In the genomic region with DNA sequence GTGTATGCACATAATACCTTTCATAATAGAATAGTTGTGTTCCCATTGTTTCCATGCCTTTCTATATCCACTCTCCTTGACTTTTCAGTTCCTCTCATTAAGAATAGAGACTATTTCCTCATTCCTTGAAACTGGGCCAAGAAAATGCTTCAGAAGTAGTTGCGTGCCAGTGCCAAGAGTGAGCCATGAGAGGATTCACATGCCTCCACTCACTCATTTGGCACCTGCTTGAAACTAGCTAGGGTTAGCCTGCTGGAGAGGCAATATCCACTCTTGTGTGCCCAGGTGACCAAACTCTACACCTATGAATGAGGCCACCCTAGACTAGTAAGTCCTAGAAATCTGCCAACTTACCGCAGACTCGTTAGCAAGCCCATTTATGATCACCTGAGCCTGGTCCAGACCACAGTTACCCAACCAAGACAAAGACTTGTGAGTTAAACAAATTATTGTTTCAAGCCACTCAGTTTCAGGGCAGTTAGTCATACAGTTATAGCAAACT, we compare ENCODE assay signal across 10 cellular contexts.
DNase-seq lines count a peak whose midpoint lies in the region; ATAC-seq and TF ChIP-seq lines count a peak whose summit lies in the region.
"Had no signal": no experiment of that assay in that cellular context is flagged by ENCODE, and none has a peak within 500 bp of the region (broad histone marks: within the 10 kb centered on the region; RNA-seq: fewer than 3 reads in every experiment).

No MANE protein-coding gene starts in this region.

- no peak for TF ChIP-seq POLR2A in spleen (IDR thresholded peaks at IDR 0.05)

- H3K27ac ChIP-seq in spleen: no peak overlapping the region
- H3K27ac ChIP-seq: C4-2B had no signal

- no peaks in the 10 kb centered on the region for H3K9me3 ChIP-seq in spleen

- H3K4me3 ChIP-seq in fibroblast of mammary gland (ENCODE audit: control insufficient read depth, low read depth, low read length) (no peak overlapping the region), spleen (no peak overlapping the region)

- TF ChIP-seq CTCF in fibroblast of mammary gland (conservative IDR thresholded peaks at IDR 0.05; ENCODE audit: control insufficient read depth, insufficient read depth, low read depth, low read length) (no peak), spleen (IDR thresholded peaks at IDR 0.05 in 8 of 11, conservative IDR thresholded peaks at IDR 0.05 in 3 of 11) (no peak)

- H3K36me3 ChIP-seq in spleen: no peaks in the 10 kb centered on the region

- WGBS in spleen, 5 donors: 43 to 78% (median 63%) methylated on average over 3 of the region's 3 CpGs

- H3K4me1 ChIP-seq in spleen: no peaks in the 10 kb centered on the region

- peak; percentile 8 to 12 for DNase-seq in AML-193 (lab: John Stamatoyannopoulos, UW)
- peak; percentile 86 for DNase-seq in NCI-H2029 (lab: John Stamatoyannopoulos, UW)
- DNase-seq in fibroblast of mammary gland (ENCODE audit: low read depth): peak; percentile 77
- DNase-seq in spleen: no peak
- no peak for DNase-seq in UCSD-AML1 (lab: John Stamatoyannopoulos, UW; ENCODE audit: unreplicated experiment)
- no peak for DNase-seq in NCI-H526 (lab: John Stamatoyannopoulos, UW)
- DNase-seq in NCI-H1105 treated with DMSO at 0.1 percent for 48 hours (lab: John Stamatoyannopoulos, UW): no peak
- DNase-seq: stimulated activated naive CD4-positive, alpha-beta T cell had no signal

- peak; percentile 28 for ATAC-seq in GM21423 (IDR thresholded peaks at IDR 0.05; ENCODE audit: unreplicated experiment)

- H3K27me3 ChIP-seq in spleen (replicated peaks in 1 of 7): no peaks in the 10 kb centered on the region

- intact Hi-C loops in spleen (cut with DNase I; ENCODE audit: low total_unique reads): loop anchor here (10.0 kb wide), 1 partner anchor 388 kb away; a partner anchor contains a TSS

Comparison
In these comparisons a context has a peak if more than half of its experiments do, and no peak if none do; other contexts are left out.
1. DNase-seq: peak in AML-193 (2 of 2), NCI-H2029 (single experiment) and fibroblast of mammary gland (single experiment); none in spleen (single experiment), UCSD-AML1 (single experiment), NCI-H526 (0 of 2) and NCI-H1105 treated with DMSO at 0.1 percent for 48 hours (single experiment).